In the genomic region with DNA sequence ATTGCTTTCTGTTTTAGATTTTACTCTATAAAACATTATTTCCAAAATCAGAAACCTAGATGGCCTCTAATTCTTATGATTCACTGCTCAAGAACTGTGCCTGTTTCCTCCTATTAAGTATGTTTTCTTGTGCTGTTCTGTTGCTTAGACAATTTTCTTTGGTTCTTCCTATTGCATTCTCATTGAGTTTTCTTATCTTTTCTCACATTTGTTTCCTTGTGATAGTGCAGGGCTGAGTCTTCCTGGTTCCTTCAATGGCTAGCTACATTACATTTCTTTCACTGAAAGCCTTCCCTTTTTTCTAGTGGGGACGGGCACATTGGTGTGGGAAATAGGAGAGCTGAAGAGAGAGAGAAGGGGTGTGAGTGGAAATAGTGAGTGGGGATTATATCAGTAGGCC, we compare ENCODE assay signal across 16 cellular contexts.
A peak's percentile ranks its signal among the peaks of the same experiment; 100 is the strongest.
DNase-seq lines count a peak whose midpoint lies in the region; ATAC-seq and TF ChIP-seq lines count a peak whose summit lies in the region.
"Had no signal": no experiment of that assay in that cellular context is flagged by ENCODE, and none has a peak within 500 bp of the region (broad histone marks: within the 10 kb centered on the region; RNA-seq: fewer than 3 reads in every experiment).

No MANE protein-coding gene starts in this region.

- DNase-seq in GM23338 (ENCODE audit: low spot score) (no peak), dermis blood vessel endothelial cell (peak; percentile 88), cortex of kidney (lab: John Stamatoyannopoulos, UW) (no peak), G401 (ENCODE audit: low spot score) (no peak), epidermal melanocyte (ENCODE audit: insufficient read length, low spot score) (no peak)
- DNase-seq: CD4-positive, CD25-positive, alpha-beta regulatory T cell; DND-41; GOT3; MV-4-11; NCI-H1436; NCI-H2029 treated with DMSO at 0.1 percent for 48 hours; NCI-H510A treated with DMSO at 0.1 percent for 48 hours; RPMI8226 had no signal

- WGBS in mesodermal cell (ENCODE audit: insufficient coverage in 2 of 2), 2 experiments: no CpG with 5 or more reads among the region's 1 CpG

- no peaks in the 10 kb centered on the region for H3F3A ChIP-seq in GM23338 (replicated peaks; ENCODE audit: low read depth)

- peak overlapping the region; percentile 94 for H3K27ac Mint-ChIP-seq in GM23338
- H3K27ac Mint-ChIP-seq: CD4-positive, CD25-positive, alpha-beta regulatory T cell had no signal

- H3K4me2 ChIP-seq in GM23338: peak overlapping the region; percentile 27

- no peak overlapping the region for H3K4me3 ChIP-seq in GM23338
- H3K4me3 ChIP-seq in mesodermal cell (ENCODE audit: extremely low read depth, insufficient read depth, low read length, poor library complexity, severe bottlenecking): no peak overlapping the region

- no peaks in the 10 kb centered on the region for H3K9me3 Mint-ChIP-seq in GM23338

- H3K36me3 Mint-ChIP-seq in GM23338 (ENCODE audit: low read depth): peaks cover 2% of the 10 kb centered on the region; the same call in 1 of the 3 replicates
- H3K36me3 Mint-ChIP-seq: CD4-positive, CD25-positive, alpha-beta regulatory T cell had no signal

- no peaks in the 10 kb centered on the region for H3K36me3 ChIP-seq in GM23338 (ENCODE audit: insufficient read depth)
- no peaks in the 10 kb centered on the region for H3K36me3 ChIP-seq in mesodermal cell (ENCODE audit: control insufficient read depth, insufficient read depth, low read length)

- no peak for TF ChIP-seq CTCF in GM23338 (conservative IDR thresholded peaks at IDR 0.05; ENCODE audit: low read depth in 2 of 2)

- H3K4me1 Mint-ChIP-seq in GM23338: peaks cover 35% of the 10 kb centered on the region
- H3K4me1 Mint-ChIP-seq: CD4-positive, CD25-positive, alpha-beta regulatory T cell had no signal

- H3K27me3 ChIP-seq in GM23338 (ENCODE audit: insufficient read depth): no peaks in the 10 kb centered on the region

- H3K79me2 ChIP-seq in GM23338 (replicated peaks; ENCODE audit: insufficient read depth): no peaks in the 10 kb centered on the region

- in situ Hi-C loops in G401 (cut with HindIII; ENCODE audit: low sequenced_read_pairs): no loop called here

- H3K4me3 Mint-ChIP-seq in GM23338: no peak overlapping the region
- H3K4me3 Mint-ChIP-seq: CD4-positive, CD25-positive, alpha-beta regulatory T cell had no signal

- H4K20me1 ChIP-seq in GM23338 (replicated peaks; ENCODE audit: insufficient read depth): no peaks in the 10 kb centered on the region

- H2AFZ ChIP-seq in GM23338: 0 out of 2 replicates have a peak overlapping the region, but pooled peaks have one; percentile 5

- H3K27me3 Mint-ChIP-seq in GM23338 (ENCODE audit: insufficient read depth, low read depth, poor library complexity): peaks cover 3% of the 10 kb centered on the region
- H3K27me3 Mint-ChIP-seq: CD4-positive, CD25-positive, alpha-beta regulatory T cell had no signal

- no peaks in the 10 kb centered on the region for H3K9me2 ChIP-seq in GM23338 (ENCODE audit: insufficient read depth)

- no peaks in the 10 kb centered on the region for H3K9me3 ChIP-seq in mesodermal cell (ENCODE audit: control insufficient read depth, low read length)

- H3K27ac ChIP-seq in GM23338 (ENCODE audit: low read depth): peak overlapping the region; percentile 78
- peak overlapping the region; percentile 88 for H3K27ac ChIP-seq in mesodermal cell (ENCODE audit: low read depth, low read length, severe bottlenecking)

- H3K4me1 ChIP-seq in GM23338 (ENCODE audit: insufficient read depth) (peaks cover 24% of the 10 kb centered on the region), mesodermal cell (ENCODE audit: control insufficient read depth, insufficient read depth, low read length, poor library complexity, severe bottlenecking) (no peaks in the 10 kb centered on the region)

- ATAC-seq in GM23338: no peak
- ATAC-seq in SK-N-SH treated with all-trans-retinoic acid at 6 μM for 48 hours: peak; percentile 53; the same call in 2 of the 3 replicates
- ATAC-seq in GM21360 (IDR thresholded peaks at IDR 0.05; ENCODE audit: unreplicated experiment): no peak

TF ChIP-seq in GM23338, 12 proteins besides CTCF, POLR2A, EP300 and RAD21:
- TF ChIP-seq JUNB (IDR thresholded peaks at IDR 0.05; ENCODE audit: unreplicated experiment) (no peak), STAT1 (IDR thresholded peaks at IDR 0.05; ENCODE audit: unreplicated experiment) (no peak), EZH2phosphoT487 (IDR thresholded peaks at IDR 0.05; ENCODE audit: unreplicated experiment) (no peak), POLR2AphosphoS5 (IDR thresholded peaks at IDR 0.05; ENCODE audit: low read depth) (no peak)

TF ChIP-seq in SK-N-SH treated with all-trans-retinoic acid at 6 μM for 48 hours, 23 proteins besides CTCF, POLR2A, EP300 and RAD21:
- no peak for TF ChIP-seq ZFP30 (CRISPR knock-in tag; IDR thresholded peaks at IDR 0.05)
- TF ChIP-seq, protein P1, sequence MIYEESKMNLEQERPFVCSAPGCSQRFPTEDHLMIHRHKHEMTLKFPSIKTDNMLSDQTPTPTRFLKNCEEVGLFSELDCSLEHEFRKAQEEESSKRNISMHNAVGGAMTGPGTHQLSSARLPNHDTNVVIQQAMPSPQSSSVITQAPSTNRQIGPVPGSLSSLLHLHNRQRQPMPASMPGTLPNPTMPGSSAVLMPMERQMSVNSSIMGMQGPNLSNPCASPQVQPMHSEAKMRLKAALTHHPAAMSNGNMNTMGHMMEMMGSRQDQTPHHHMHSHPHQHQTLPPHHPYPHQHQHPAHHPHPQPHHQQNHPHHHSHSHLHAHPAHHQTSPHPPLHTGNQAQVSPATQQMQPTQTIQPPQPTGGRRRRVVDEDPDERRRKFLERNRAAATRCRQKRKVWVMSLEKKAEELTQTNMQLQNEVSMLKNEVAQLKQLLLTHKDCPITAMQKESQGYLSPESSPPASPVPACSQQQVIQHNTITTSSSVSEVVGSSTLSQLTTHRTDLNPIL (CRISPR knock-in tag; IDR thresholded peaks at IDR 0.05; ENCODE audit: low read depth): no peak
- TF ChIP-seq, protein P2, sequence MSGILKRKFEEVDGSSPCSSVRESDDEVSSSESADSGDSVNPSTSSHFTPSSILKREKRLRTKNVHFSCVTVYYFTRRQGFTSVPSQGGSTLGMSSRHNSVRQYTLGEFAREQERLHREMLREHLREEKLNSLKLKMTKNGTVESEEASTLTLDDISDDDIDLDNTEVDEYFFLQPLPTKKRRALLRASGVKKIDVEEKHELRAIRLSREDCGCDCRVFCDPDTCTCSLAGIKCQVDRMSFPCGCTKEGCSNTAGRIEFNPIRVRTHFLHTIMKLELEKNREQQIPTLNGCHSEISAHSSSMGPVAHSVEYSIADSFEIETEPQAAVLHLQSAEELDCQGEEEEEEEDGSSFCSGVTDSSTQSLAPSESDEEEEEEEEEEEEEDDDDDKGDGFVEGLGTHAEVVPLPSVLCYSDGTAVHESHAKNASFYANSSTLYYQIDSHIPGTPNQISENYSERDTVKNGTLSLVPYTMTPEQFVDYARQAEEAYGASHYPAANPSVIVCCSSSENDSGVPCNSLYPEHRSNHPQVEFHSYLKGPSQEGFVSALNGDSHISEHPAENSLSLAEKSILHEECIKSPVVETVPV (CRISPR knock-in tag; IDR thresholded peaks at IDR 0.05): no peak
- TF ChIP-seq, protein P3, sequence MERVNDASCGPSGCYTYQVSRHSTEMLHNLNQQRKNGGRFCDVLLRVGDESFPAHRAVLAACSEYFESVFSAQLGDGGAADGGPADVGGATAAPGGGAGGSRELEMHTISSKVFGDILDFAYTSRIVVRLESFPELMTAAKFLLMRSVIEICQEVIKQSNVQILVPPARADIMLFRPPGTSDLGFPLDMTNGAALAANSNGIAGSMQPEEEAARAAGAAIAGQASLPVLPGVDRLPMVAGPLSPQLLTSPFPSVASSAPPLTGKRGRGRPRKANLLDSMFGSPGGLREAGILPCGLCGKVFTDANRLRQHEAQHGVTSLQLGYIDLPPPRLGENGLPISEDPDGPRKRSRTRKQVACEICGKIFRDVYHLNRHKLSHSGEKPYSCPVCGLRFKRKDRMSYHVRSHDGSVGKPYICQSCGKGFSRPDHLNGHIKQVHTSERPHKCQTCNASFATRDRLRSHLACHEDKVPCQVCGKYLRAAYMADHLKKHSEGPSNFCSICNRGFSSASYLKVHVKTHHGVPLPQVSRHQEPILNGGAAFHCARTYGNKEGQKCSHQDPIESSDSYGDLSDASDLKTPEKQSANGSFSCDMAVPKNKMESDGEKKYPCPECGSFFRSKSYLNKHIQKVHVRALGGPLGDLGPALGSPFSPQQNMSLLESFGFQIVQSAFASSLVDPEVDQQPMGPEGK (CRISPR knock-in tag; IDR thresholded peaks at IDR 0.05; ENCODE audit: borderline replicate concordance): no peak
- TF ChIP-seq ZNF565 (CRISPR knock-in tag; conservative IDR thresholded peaks at IDR 0.05; ENCODE audit: low read depth): no peak
- TF ChIP-seq TOX (CRISPR knock-in tag; IDR thresholded peaks at IDR 0.05; ENCODE audit: borderline replicate concordance): no peak
- TF ChIP-seq ISL1 (CRISPR knock-in tag; IDR thresholded peaks at IDR 0.05): no peak
- TF ChIP-seq, protein P4, sequence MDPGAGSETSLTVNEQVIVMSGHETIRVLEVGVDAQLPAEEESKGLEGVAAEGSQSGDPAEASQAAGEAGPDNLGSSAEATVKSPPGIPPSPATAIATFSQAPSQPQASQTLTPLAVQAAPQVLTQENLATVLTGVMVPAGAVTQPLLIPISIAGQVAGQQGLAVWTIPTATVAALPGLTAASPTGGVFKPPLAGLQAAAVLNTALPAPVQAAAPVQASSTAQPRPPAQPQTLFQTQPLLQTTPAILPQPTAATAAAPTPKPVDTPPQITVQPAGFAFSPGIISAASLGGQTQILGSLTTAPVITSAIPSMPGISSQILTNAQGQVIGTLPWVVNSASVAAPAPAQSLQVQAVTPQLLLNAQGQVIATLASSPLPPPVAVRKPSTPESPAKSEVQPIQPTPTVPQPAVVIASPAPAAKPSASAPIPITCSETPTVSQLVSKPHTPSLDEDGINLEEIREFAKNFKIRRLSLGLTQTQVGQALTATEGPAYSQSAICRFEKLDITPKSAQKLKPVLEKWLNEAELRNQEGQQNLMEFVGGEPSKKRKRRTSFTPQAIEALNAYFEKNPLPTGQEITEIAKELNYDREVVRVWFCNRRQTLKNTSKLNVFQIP (CRISPR knock-in tag; IDR thresholded peaks at IDR 0.05; ENCODE audit: borderline replicate concordance, low read depth): no peak
TF ChIP-seq in SK-N-SH treated with all-trans-retinoic acid at 6 μM for 48 hours: peak in this region for 0.
